In genomic region chr15:68411276-68411675, GRCh38 we compare ENCODE assay signal across 17 cellular contexts. TPM values are rescaled to one million over a fixed set of nuclear protein-coding genes. Genes with fewer than 3 reads are reported as not detected.
DNase-seq lines count a peak whose midpoint lies in the region; ATAC-seq and TF ChIP-seq lines count a peak whose summit lies in the region.
"Had no signal": no experiment of that assay in that cellular context is flagged by ENCODE, and none has a peak within 500 bp of the region (broad histone marks: within the 10 kb centered on the region; RNA-seq: fewer than 3 reads in every experiment).

No MANE protein-coding gene starts in this region.

- no peaks in the 10 kb centered on the region for H3K27me3 ChIP-seq in heart right ventricle

- H3K4me3 ChIP-seq in heart right ventricle (no peak overlapping the region), coronary artery (no peak overlapping the region)
- H3K4me3 ChIP-seq: A549, GM23338 had no signal

- WGBS in heart right ventricle, 2 donors, result 93 to 96% methylated on average over 5 of the region's 5 CpGs

- peaks cover 0 to 13% (median 0%) of the 10 kb centered on the region in 9 donors for H3K4me1 ChIP-seq in heart right ventricle
- H3K4me1 ChIP-seq: A549 had no signal

- H3K9me3 ChIP-seq in heart right ventricle, result no peaks in the 10 kb centered on the region
- H3K9me3 ChIP-seq: A549 had no signal

- no peak for ATAC-seq in heart right ventricle
- ATAC-seq in HG03045 (IDR thresholded peaks at IDR 0.05; ENCODE audit: unreplicated experiment), result no peak
- no peak for ATAC-seq in HG02642 (IDR thresholded peaks at IDR 0.05; ENCODE audit: poor library complexity, unreplicated experiment)
- no peak for ATAC-seq in GM21723 (IDR thresholded peaks at IDR 0.05; ENCODE audit: unreplicated experiment)
- ATAC-seq: A549, GM23338 had no signal

- peak; percentile 44 for DNase-seq in cardiac septum (ENCODE audit: low spot score)
- DNase-seq in heart right ventricle, result no peak
- peak; percentile 9 for DNase-seq in coronary artery (ENCODE audit: low spot score)
- peak; percentile 22 for DNase-seq in posterior vena cava (ENCODE audit: low spot score)
- DNase-seq in NCI-H2029 treated with DMSO at 0.1 percent for 48 hours (lab: John Stamatoyannopoulos, UW), result no peak
- DNase-seq: Calu3; CD4-positive, CD25-positive, alpha-beta regulatory T cell; NCI-H1092; NCI-H1694; NCI-H748 treated with DMSO at 0.1 percent for 48 hours; SHP77 treated with DMSO at 0.1 percent for 48 hours had no signal

- H3K27ac ChIP-seq in heart right ventricle, result no peak overlapping the region
- no peak overlapping the region for H3K27ac ChIP-seq in coronary artery
- H3K27ac ChIP-seq: KMS-11 had no signal

- TF ChIP-seq CTCF in heart right ventricle (IDR thresholded peaks at IDR 0.05) (no peak), coronary artery (IDR thresholded peaks at IDR 0.05) (no peak)

- intact Hi-C loops in cardiac septum (cut with DNase I) (no loop called here), heart right ventricle (cut with DNase I) (no loop called here), posterior vena cava (cut with DNase I) (loop anchor here in 1 of 2 donors (10.0 kb wide), 1 partner anchor 114 kb away; no protein-coding TSS in a partner anchor)

- H3K36me3 ChIP-seq in heart right ventricle, result no peaks in the 10 kb centered on the region

RNA-seq across cellular contexts. Expression of gene ITGA11, which starts 20.7 kb away (rescaled TPM):
- total RNA-seq in cardiac septum, result 9.3 TPM
- 10 to 100 TPM in 7 of 10 donors, 1 to 10 TPM in 3; 4.4 to 25.9 (median 13.4) TPM for total RNA-seq in heart right ventricle
- polyA plus RNA-seq in heart right ventricle, result 1 to 10 TPM; 1.4 to 4.5 TPM
- 10 to 100 TPM; 23.1 to 62.5 TPM for total RNA-seq in posterior vena cava
- total RNA-seq: Calu3; CD4-positive, CD25-positive, alpha-beta regulatory T cell had no signal

Comparison
In these comparisons a context has a peak if more than half of its experiments do, and no peak if none do; other contexts are left out.
1. DNase-seq: peak in cardiac septum (single experiment), coronary artery (single experiment) and posterior vena cava (single experiment); none in heart right ventricle (0 of 2) and NCI-H2029 treated with DMSO at 0.1 percent for 48 hours (single experiment).